Comparison of ENCODE assay signal across 8 cellular contexts in the genomic region with DNA sequence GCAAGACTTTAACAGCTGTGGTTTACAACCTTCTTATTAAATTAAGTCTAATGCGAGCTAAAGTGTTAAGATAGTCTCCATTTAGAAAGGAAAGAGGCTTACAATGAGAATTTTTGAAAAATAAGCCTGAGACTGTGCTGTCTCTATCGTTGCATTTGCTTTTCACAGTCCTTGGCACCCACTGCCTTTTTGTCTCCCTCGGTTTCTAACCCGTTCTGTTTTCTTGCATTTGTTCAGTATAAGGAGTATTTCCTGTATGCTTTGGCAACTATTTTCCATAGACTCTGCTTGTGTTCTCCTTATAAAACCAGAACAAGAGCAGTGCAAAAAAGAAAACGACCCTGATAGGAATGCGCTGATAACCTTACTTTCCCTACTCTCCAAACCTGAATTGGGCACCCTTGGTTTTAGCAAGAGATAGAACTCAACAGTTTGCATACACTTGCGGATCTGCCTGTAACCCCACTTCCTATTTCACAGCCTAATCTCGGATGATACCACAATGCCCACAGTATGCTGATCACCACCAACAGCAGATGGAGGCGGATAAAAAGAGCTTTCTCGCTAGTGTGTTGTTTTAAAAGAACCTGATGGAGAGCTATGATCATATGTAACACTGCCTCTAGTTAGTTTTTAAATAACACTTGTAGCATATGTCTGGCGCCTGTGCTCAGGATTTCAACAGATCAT. TPM values are rescaled to one million over a fixed set of nuclear protein-coding genes. Genes with fewer than 3 reads are reported as not detected.
DNase-seq lines count a peak whose midpoint lies in the region; ATAC-seq, FAIRE-seq and TF ChIP-seq lines count a peak whose summit lies in the region.

No MANE protein-coding gene starts in this region.

- H3K27ac ChIP-seq in K562 (ENCODE audit: extremely low read depth, low read depth, low read length) = peak overlapping the region; percentile 85
- peak overlapping the region; percentile 91 to 99 for H3K27ac ChIP-seq in lung (ENCODE audit: low read depth in 1 of 2, low read length in 1 of 2)
- peak overlapping the region; percentile 96 to 99 (median 97) for H3K27ac ChIP-seq in upper lobe of left lung

- TF ChIP-seq RAD21 in K562 (CRISPR knock-in tag; conservative IDR thresholded peaks at IDR 0.05 in 1 of 2, IDR thresholded peaks at IDR 0.05 in 1 of 2) = no peak; a peak in 1 of 4 replicates

- CTCF ChIA-PET in K562 (lab: Yijun Ruan, JAX; ENCODE audit: low intra/inter-chr PET ratio) = interaction anchor here (0.6 kb wide), 1 partner anchor 16 kb away, joined by 4 read pairs; no protein-coding TSS in a partner anchor

- no peak for TF ChIP-seq EP300 in K562 (IDR thresholded peaks at IDR 0.05; ENCODE audit: low read length)
- TF ChIP-seq EP300 in upper lobe of left lung (IDR thresholded peaks at IDR 0.05) = no peak

- H3K9ac ChIP-seq in K562 (ENCODE audit: insufficient read depth in 1 of 2, low read depth in 2 of 2, low read length in 2 of 2) = peak overlapping the region in 1 of 2 experiments; percentile 87; a peak in 2 of 4 replicates

- H3K4me2 ChIP-seq in K562 (ENCODE audit: insufficient read depth, low read length) = peak overlapping the region; percentile 78

- no peaks in the 10 kb centered on the region for H3K27me3 ChIP-seq in K562 (ENCODE audit: control insufficient read depth in 2 of 2, insufficient read depth in 2 of 2, low read length in 2 of 2)
- H3K27me3 ChIP-seq in lung (ENCODE audit: control insufficient read depth, insufficient read depth) = no peaks in the 10 kb centered on the region
- no peaks in the 10 kb centered on the region for H3K27me3 ChIP-seq in upper lobe of left lung

- no peaks in the 10 kb centered on the region for H3K36me3 ChIP-seq in K562 (ENCODE audit: control insufficient read depth, insufficient read depth, low read length)
- H3K36me3 ChIP-seq in lung (ENCODE audit: control insufficient read depth in 2 of 2, insufficient read depth in 2 of 2, low read length in 2 of 2) = no peaks in the 10 kb centered on the region
- H3K36me3 ChIP-seq in upper lobe of left lung = no peaks in the 10 kb centered on the region

- POLR2A ChIA-PET in K562 (lab: Yijun Ruan, JAX) = interaction anchor here (0.8 to 2.2 kb wide), 10 partner anchors 9 to 76 kb away, joined by 3 to 14 read pairs (median 4); no protein-coding TSS in a partner anchor

- peak overlapping the region; percentile 82 for H3K4me3 ChIP-seq in K562
- no peak overlapping the region for H3K4me3 ChIP-seq in lung
- peak overlapping the region in 3 of 4 donors; percentile 88 to 98 (median 90) for H3K4me3 ChIP-seq in upper lobe of left lung

- no peaks in the 10 kb centered on the region for H3K9me1 ChIP-seq in K562 (ENCODE audit: control insufficient read depth, insufficient read depth, low read length)

- TF ChIP-seq CTCF in K562 (IDR thresholded peaks at IDR 0.05 in 2 of 3, conservative IDR thresholded peaks at IDR 0.05 in 1 of 3; ENCODE audit: insufficient read depth in 2 of 3, low read depth in 1 of 3, low read length in 3 of 3) = no peak
- TF ChIP-seq CTCF in lung (IDR thresholded peaks at IDR 0.05; ENCODE audit: control extremely low read depth, extremely low read depth) = no peak
- no peak for TF ChIP-seq CTCF in upper lobe of left lung (IDR thresholded peaks at IDR 0.05)

- peak overlapping the region; percentile 94 for H2AFZ ChIP-seq in K562 (ENCODE audit: low read depth, low read length)

- no peaks in the 10 kb centered on the region for H4K20me1 ChIP-seq in K562 (replicated peaks; ENCODE audit: control insufficient read depth, insufficient read depth, low read length)

- WGBS in K562 (ENCODE audit: insufficient coverage, low coverage, missing lambda C conversion rate) = 4% methylated on average over 11 of the region's 11 CpGs
- WGBS in lung, 2 donors = 6 to 8% methylated on average over 11 of the region's 11 CpGs
- whole genome bisulfite sequencing in upper lobe of left lung, 2 donors = 9 to 15% methylated on average over 11 of the region's 11 CpGs

- peak; percentile 78 for FAIRE-seq in K562 (lab: Jason Lieb, UNC)

- in situ Hi-C loops in Caki2 (cut with HindIII; ENCODE audit: low pct_unique_long_range_greater_than_20kb, low sequenced_read_pairs) = no loop called here
- in situ Hi-C loops in K562 (cut with MboI) = no loop called here

- peak; percentile 41 for ATAC-seq in GM21367 (IDR thresholded peaks at IDR 0.05; ENCODE audit: unreplicated experiment)
- no peak for ATAC-seq in K562
- no peak for ATAC-seq in lung (ENCODE audit: insufficient read depth, low FRiP score)
- no peak for ATAC-seq in upper lobe of left lung (ENCODE audit: low FRiP score in 2 of 2)
- no peak for ATAC-seq in HG03045 (IDR thresholded peaks at IDR 0.05; ENCODE audit: unreplicated experiment)

- no TSS peak for BruUV-seq in K562 (replicated peaks; lab: Mats Ljungman, UMichigan)

- H3K4me1 ChIP-seq in K562 (replicated peaks in 1 of 2; ENCODE audit: control insufficient read depth in 2 of 2, insufficient read depth in 2 of 2, low read length in 2 of 2) (peaks cover 11 to 21% of the 10 kb centered on the region in 2 experiments; a peak in 4 of 5 replicates), lung (ENCODE audit: control insufficient read depth in 2 of 2, insufficient read depth in 2 of 2, low read length in 2 of 2) (peaks cover 0 to 2% of the 10 kb centered on the region in 2 donors), upper lobe of left lung (peaks cover 8 to 31% (median 18%) of the 10 kb centered on the region in 4 donors)

- intact Hi-C loops in K562 (cut with micrococcal nuclease) = loop anchor here (2.0 to 10.0 kb wide), 2 partner anchors 43 to 75 kb away; no protein-coding TSS in a partner anchor

- H3K79me2 ChIP-seq in K562 (ENCODE audit: control insufficient read depth, insufficient read depth, low read length) = peaks cover 32% of the 10 kb centered on the region

- TF ChIP-seq POLR2A in K562 (conservative IDR thresholded peaks at IDR 0.05) (no peak), upper lobe of left lung (IDR thresholded peaks at IDR 0.05) (no peak)

- H3K9me3 ChIP-seq in K562 (replicated peaks; ENCODE audit: control insufficient read depth, insufficient read depth, low read depth, low read length) (no peaks in the 10 kb centered on the region), lung (ENCODE audit: control insufficient read depth in 2 of 2, insufficient read depth in 1 of 2, low read length in 1 of 2) (no peaks in the 10 kb centered on the region), upper lobe of left lung (no peaks in the 10 kb centered on the region)

- DNase-seq in Caki2 (ENCODE audit: low read depth) = peak; percentile 46
- peak; percentile 7 for DNase-seq in NCI-H69 (lab: John Stamatoyannopoulos, UW)
- DNase-seq in K562 (ENCODE audit: extremely low read depth in 1 of 4, low spot score in 3 of 4) = peak in 1 of 4 experiments; percentile 38
- no peak for DNase-seq in lung (ENCODE audit: low spot score)
- DNase-seq in upper lobe of left lung = no peak
- no peak for DNase-seq in NCI-H1105 treated with DMSO at 0.1 percent for 48 hours (lab: John Stamatoyannopoulos, UW)

TF ChIP-seq in K562, 482 proteins besides CTCF, POLR2A, EP300 and RAD21 (continues in another document):
- TF ChIP-seq SAP30 (IDR thresholded peaks at IDR 0.05; ENCODE audit: borderline replicate concordance, insufficient read depth, low read depth, low read length, poor library complexity, severe bottlenecking) (peak; percentile 29), RBM15 (IDR thresholded peaks at IDR 0.05; ENCODE audit: insufficient read depth, low read length) (no peak), FOXJ3 (CRISPR knock-in tag; IDR thresholded peaks at IDR 0.05) (no peak), MYBL2 (IDR thresholded peaks at IDR 0.05; ENCODE audit: low read depth) (no peak), MYBL2 (CRISPR knock-in tag; IDR thresholded peaks at IDR 0.05; ENCODE audit: borderline replicate concordance) (no peak), HNRNPL (IDR thresholded peaks at IDR 0.05; ENCODE audit: low read depth, low read length) (no peak)

RNA-seq across cellular contexts. Expression of a gene that starts 1.5 kb away (rescaled TPM):
- total RNA-seq in Caki2 (2014; rRNA removed; shearing (Covaris generic); ENCODE audit: low replicate concordance) = 28.0 and 40.7 TPM in 2 replicates
- 12.4 and 39.8 TPM in 2 replicates for total RNA-seq in K562 (2011; cell fraction: chromatin; rRNA removed; ENCODE audit: low replicate concordance)
- 7.2 and 8.7 TPM in 2 replicates for total RNA-seq in K562 (2011; cell fraction: nucleolus; rRNA removed)
- 13.9 and 19.8 TPM in 2 replicates for total RNA-seq in K562 (2011; cell fraction: nucleoplasm; rRNA removed)
- total RNA-seq in K562 (2014; rRNA removed) (9.3 and 9.8 TPM in 2 replicates), K562 (2014; rRNA removed; fragmentation: Illumina TruSeq; extraction: Trizol) (15.8 and 17.7 TPM in 2 replicates), K562 (2015; rRNA removed; fragmentation: Illumina TruSeq; extraction: Trizol) (16.6 and 18.7 TPM in 2 replicates), K562 (2021) (10.2 and 10.6 TPM in 2 replicates), lung (10 to 100 TPM; 23.1 to 66.0 TPM), upper lobe of left lung (10 to 100 TPM; 16.8 to 63.2 (median 29.7) TPM)
- polyA plus RNA-seq in K562 (2011; rRNA removed) (11.4 and 15.0 TPM in 2 replicates), K562 (2014; fragmentation: Illumina TruSeq; extraction: Trizol) (8.2 and 10.1 TPM in 2 replicates), K562 (2014; fragmentation: Nextera tagmentation; extraction: Ambion mirVana) (1 to 10 TPM; 4.4 to 5.0 TPM), K562 (2014; rRNA removed) (7.1 and 8.6 TPM in 2 replicates), lung (10 to 100 TPM in 1 of 2 donors, 1 to 10 TPM in 1; 8.6 to 31.0 TPM)
- 1.5 and 5.7 TPM in 2 replicates for polyA plus RNA-seq in K562 (2011; cell fraction: cytosol; rRNA removed)
- 9.8 and 25.5 TPM in 2 replicates for polyA plus RNA-seq in K562 (2011; cell fraction: nucleus; rRNA removed)
- polyA plus RNA-seq in K562 (2012) = 6.1 and 7.7 TPM in 2 replicates
- 30.2 and 60.5 TPM in 2 replicates for polyA minus RNA-seq in K562 (2011; rRNA and poly(A)+ RNA removed)
- 12.0 and 15.5 TPM in 2 replicates for polyA minus RNA-seq in K562 (2011; cell fraction: cytosol; rRNA and poly(A)+ RNA removed)
- 17.4 and 58.9 TPM in 2 replicates for polyA minus RNA-seq in K562 (2011; cell fraction: nucleus; rRNA and poly(A)+ RNA removed)

Comparison
In these comparisons a context has a peak if more than half of its experiments do, and no peak if none do; other contexts are left out.
1. DNase-seq: peak in Caki2 (single experiment) and NCI-H69 (single experiment); none in lung (single experiment), upper lobe of left lung (0 of 2) and NCI-H1105 treated with DMSO at 0.1 percent for 48 hours (single experiment).
2. Peak in every context shown above with its lines, with median percentiles within 50 percentile points of each other: H3K27ac ChIP-seq.